12 cellular contexts compared by ENCODE assay signal in genomic region chr1:91440845-91441244, GRCh38. TPM values are rescaled to one million over a fixed set of nuclear protein-coding genes. Genes with fewer than 3 reads are reported as not detected.
DNase-seq lines count a peak whose midpoint lies in the region; ATAC-seq and TF ChIP-seq lines count a peak whose summit lies in the region.
"Had no signal": no experiment of that assay in that cellular context is flagged by ENCODE, and none has a peak within 500 bp of the region (broad histone marks: within the 10 kb centered on the region; RNA-seq: fewer than 3 reads in every experiment).

No MANE protein-coding gene starts in this region.

- DNase-seq in ACHN (peak; percentile 23), GM06990 (ENCODE audit: extremely low read depth, insufficient read length) (no peak), NCI-H446 treated with DMSO at 0.1 percent for 48 hours (lab: John Stamatoyannopoulos, UW) (peak; percentile 2), choroid plexus epithelial cell (ENCODE audit: low read depth) (peak; percentile 44), natural killer cell (no peak), medulla oblongata (ENCODE audit: extremely low spot score) (no peak), lower lobe of right lung (no peak), spleen (no peak)
- DNase-seq: activated T-cell treated with anti-CD3 and anti-CD28 coated beads, Interleukin-2, amount 50 U/mL, for 72 hours; left colon; NCI-H1105 had no signal

- H3K27ac Mint-ChIP-seq in natural killer cell = no peak overlapping the region
- H3K27ac Mint-ChIP-seq: activated T-cell treated with anti-CD3 and anti-CD28 coated beads, Interleukin-2, amount 50 U/mL, for 72 hours had no signal

- in situ Hi-C loops in ACHN (cut with HindIII; ENCODE audit: low pct_ligation_motif_present, low pct_unique_long_range_greater_than_20kb, low sequenced_read_pairs) = no loop called here

- H3K4me3 ChIP-seq in GM06990 (replicated peaks; ENCODE audit: low read depth, low read length) = no peak overlapping the region
- no peak overlapping the region for H3K4me3 ChIP-seq in choroid plexus epithelial cell (ENCODE audit: low read depth, low read length)
- H3K4me3 ChIP-seq in lower lobe of right lung = no peak overlapping the region
- H3K4me3 ChIP-seq in spleen = no peak overlapping the region

- no peaks in the 10 kb centered on the region for H3K36me3 Mint-ChIP-seq in natural killer cell

- H3K27me3 Mint-ChIP-seq in natural killer cell (ENCODE audit: low read depth in 2 of 2) = peaks cover 28 to 37% of the 10 kb centered on the region in 2 donors

- H3K27ac ChIP-seq in lower lobe of right lung (no peak overlapping the region), spleen (no peak overlapping the region)

- H3K27me3 ChIP-seq in GM06990 (replicated peaks; ENCODE audit: control insufficient read depth, insufficient read depth, low read length) (no peaks in the 10 kb centered on the region), lower lobe of right lung (ENCODE audit: low read depth) (no peaks in the 10 kb centered on the region), spleen (replicated peaks in 1 of 7) (peaks cover 0 to 6% (median 0%) of the 10 kb centered on the region in 7 donors)

- 69 to 85% (median 78%) methylated on average over 1 of the region's 1 CpG for WGBS in spleen, 5 donors

- peaks cover 0 to 2% of the 10 kb centered on the region in 2 donors for H3K9me3 Mint-ChIP-seq in natural killer cell

- no peaks in the 10 kb centered on the region for H3K9me3 ChIP-seq in lower lobe of right lung
- H3K9me3 ChIP-seq in spleen = peaks cover 0 to 10% (median 0%) of the 10 kb centered on the region in 8 donors

- intact Hi-C loops in natural killer cell (cut with micrococcal nuclease) (no loop called here), lower lobe of right lung (cut with DNase I) (no loop called here), spleen (cut with DNase I; ENCODE audit: low total_unique reads) (no loop called here)

- no peak for ATAC-seq in natural killer cell
- ATAC-seq in lower lobe of right lung = no peak
- ATAC-seq: activated T-cell treated with anti-CD3 and anti-CD28 coated beads, Interleukin-2, amount 50 U/mL, for 72 hours; left colon had no signal

- H3K4me3 Mint-ChIP-seq in natural killer cell = no peak overlapping the region
- H3K4me3 Mint-ChIP-seq: activated T-cell treated with anti-CD3 and anti-CD28 coated beads, Interleukin-2, amount 50 U/mL, for 72 hours had no signal

- TF ChIP-seq POLR2A in spleen (IDR thresholded peaks at IDR 0.05) = no peak

- TF ChIP-seq CTCF in GM06990 (IDR thresholded peaks at IDR 0.05; ENCODE audit: insufficient read depth, low read length, poor library complexity, severe bottlenecking) (peak; percentile 32), choroid plexus epithelial cell (conservative IDR thresholded peaks at IDR 0.05; ENCODE audit: low read depth, low read length) (peak; percentile 48), natural killer cell (IDR thresholded peaks at IDR 0.05) (no peak), lower lobe of right lung (IDR thresholded peaks at IDR 0.05) (no peak), spleen (IDR thresholded peaks at IDR 0.05 in 8 of 11, conservative IDR thresholded peaks at IDR 0.05 in 3 of 11) (peak in 3 of 11 experiments; percentile 8 to 21 (median 12))

- H3K4me1 ChIP-seq in lower lobe of right lung = no peaks in the 10 kb centered on the region
- H3K4me1 ChIP-seq in spleen = no peaks in the 10 kb centered on the region

- H3K36me3 ChIP-seq in GM06990 (ENCODE audit: control insufficient read depth, insufficient read depth, low read length) (no peaks in the 10 kb centered on the region), lower lobe of right lung (no peaks in the 10 kb centered on the region), spleen (no peaks in the 10 kb centered on the region)

- H3K4me1 Mint-ChIP-seq in natural killer cell = no peaks in the 10 kb centered on the region

RNA-seq across cellular contexts. Expression of gene HFM1, which starts 36.2 kb away (rescaled TPM):
- total RNA-seq in natural killer cell (under 1 TPM in 1 of 3 donors, not detected in 2; 0.86 TPM), lower lobe of right lung (1.2 TPM), spleen (1 to 10 TPM in 3 of 7 donors, under 1 TPM in 4; 0.43 to 2.3 (median 0.89) TPM)
- under 1 TPM; 0.39 to 0.77 (median 0.54) TPM for polyA plus RNA-seq in spleen
- total RNA-seq: activated T-cell treated with anti-CD3 and anti-CD28 coated beads, Interleukin-2, amount 50 U/mL, for 72 hours; T-helper 1 cell treated with Interleukin-12 subunit alpha and Interleukin-12 subunit beta and Interleukin-4 antibody, amounts not matched to agents 30 ng/mL and 1 ng/mL, for 36 hours had no signal

RNA-seq across cellular contexts. Expression of gene CDC7, which starts 59.8 kb away (rescaled TPM):
- total RNA-seq in natural killer cell (10 to 100 TPM in 1 of 3 donors, 1 to 10 TPM in 2; 7.2 to 11.4 (median 7.9) TPM), lower lobe of right lung (3.4 TPM), spleen (10 to 100 TPM in 6 of 7 donors, 1 to 10 TPM in 1; 8.0 to 25.3 (median 12.5) TPM)
- polyA plus RNA-seq in spleen = 1 to 10 TPM; 3.8 to 6.4 (median 3.8) TPM

Comparison
In these comparisons a context has a peak if more than half of its experiments do, and no peak if none do; other contexts are left out.
1. DNase-seq: peak in ACHN (single experiment), NCI-H446 treated with DMSO at 0.1 percent for 48 hours (single experiment) and choroid plexus epithelial cell (single experiment); none in GM06990 (single experiment), natural killer cell (single experiment), medulla oblongata (single experiment), lower lobe of right lung (single experiment) and spleen (single experiment).
2. CTCF ChIP-seq: peak in GM06990 (single experiment) and choroid plexus epithelial cell (single experiment); none in natural killer cell (single experiment) and lower lobe of right lung (single experiment).